Comparison of ENCODE assay signal across 14 cellular contexts in genomic region chr11:44219830-44220778, GRCh38.
DNase-seq lines count a peak whose midpoint lies in the region; ATAC-seq and TF ChIP-seq lines count a peak whose summit lies in the region.
"Had no signal": no experiment of that assay in that cellular context is flagged by ENCODE, and none has a peak within 500 bp of the region (broad histone marks: within the 10 kb centered on the region; RNA-seq: fewer than 3 reads in every experiment).

No MANE protein-coding gene starts in this region.

- H3K27ac Mint-ChIP-seq in H9 (peak overlapping the region in 2 of 3 experiments; percentile 25 to 51; a peak in 1 of 7 replicates), nephron progenitor cell (peak overlapping the region; percentile 66), glutamatergic neuron (ENCODE audit: unreplicated experiment) (no peak overlapping the region)

- no peaks in the 10 kb centered on the region for H3K4me1 ChIP-seq in H9 (ENCODE audit: insufficient read depth, low read length)

- H3K4me1 Mint-ChIP-seq in H9 (no peaks in the 10 kb centered on the region), nephron progenitor cell (peaks cover 50% of the 10 kb centered on the region), glutamatergic neuron (ENCODE audit: low read depth, unreplicated experiment) (peaks cover 8% of the 10 kb centered on the region)

- H2AK5ac ChIP-seq in H9 (ENCODE audit: insufficient read length, low read length): no peak overlapping the region

- H3K27me3 Mint-ChIP-seq in H9 (ENCODE audit: low read depth): no peaks in the 10 kb centered on the region
- H3K27me3 Mint-ChIP-seq in nephron progenitor cell (ENCODE audit: low read depth, poor library complexity): peaks cover 26% of the 10 kb centered on the region
- H3K27me3 Mint-ChIP-seq in glutamatergic neuron (ENCODE audit: unreplicated experiment): peaks cover 2% of the 10 kb centered on the region

- no peaks in the 10 kb centered on the region for H3K9me3 Mint-ChIP-seq in H9
- H3K9me3 Mint-ChIP-seq in nephron progenitor cell: peaks cover under 1% of the 10 kb centered on the region
- no peaks in the 10 kb centered on the region for H3K9me3 Mint-ChIP-seq in glutamatergic neuron (ENCODE audit: unreplicated experiment)

- no peak overlapping the region for H2BK5ac ChIP-seq in H9 (ENCODE audit: insufficient read length, low read length)

- no peak overlapping the region for H4K5ac ChIP-seq in H9 (ENCODE audit: insufficient read length, low read depth, low read length)

- DNase-seq in H9 (no peak), RWPE1 (ENCODE audit: low spot score) (peak; percentile 16), choroid plexus epithelial cell (ENCODE audit: low read depth) (peak; percentile 14), nephron progenitor cell (no peak), glutamatergic neuron (no peak)
- no peak for DNase-seq in stimulated activated CD4-positive, alpha-beta T cell treated with anti-CD3 and anti-CD28 coated beads, Interleukin-2, amount 100 ng/mL, for 48 hours
- no peak for DNase-seq in activated CD4-positive, alpha-beta T cell treated with anti-CD3 and anti-CD28 coated beads for 4 hours
- DNase-seq: C1 segment of cervical spinal cord, NCI-H1092, NCI-H2081 treated with DMSO at 0.1 percent for 48 hours, NCI-H345, NCI-H526 treated with DMSO at 0.1 percent for 48 hours, SHP77 treated with DMSO at 0.1 percent for 48 hours had no signal

- H3K23ac ChIP-seq in H9 (ENCODE audit: insufficient read length, low read depth, low read length): no peak overlapping the region

- TF ChIP-seq CTCF in H9 (conservative IDR thresholded peaks at IDR 0.05) (no peak), RWPE1 (conservative IDR thresholded peaks at IDR 0.05; ENCODE audit: low read depth) (no peak), choroid plexus epithelial cell (conservative IDR thresholded peaks at IDR 0.05; ENCODE audit: low read depth, low read length) (no peak), nephron progenitor cell (IDR thresholded peaks at IDR 0.05) (no peak), glutamatergic neuron (IDR thresholded peaks at IDR 0.05; ENCODE audit: partially characterized antibody, unreplicated experiment) (no peak)

- no peak overlapping the region for H2BK15ac ChIP-seq in H9 (ENCODE audit: low read depth, low read length)

- H2BK20ac ChIP-seq in H9 (ENCODE audit: low read depth, low read length, poor library complexity, severe bottlenecking): no peak overlapping the region

- H3K4me3 Mint-ChIP-seq in H9 (no peak overlapping the region), nephron progenitor cell (no peak overlapping the region), glutamatergic neuron (ENCODE audit: unreplicated experiment) (no peak overlapping the region)

- no peaks in the 10 kb centered on the region for H3K79me2 ChIP-seq in H9 (ENCODE audit: insufficient read depth, low read length)

- H4K91ac ChIP-seq in H9 (ENCODE audit: insufficient read length, low read depth, low read length): no peak overlapping the region

- no peaks in the 10 kb centered on the region for H3K36me3 Mint-ChIP-seq in H9 (ENCODE audit: insufficient read depth in 1 of 3, low read depth in 3 of 3)
- peaks cover 14% of the 10 kb centered on the region for H3K36me3 Mint-ChIP-seq in nephron progenitor cell (ENCODE audit: low read depth)
- H3K36me3 Mint-ChIP-seq in glutamatergic neuron (ENCODE audit: unreplicated experiment): no peaks in the 10 kb centered on the region

- no peak overlapping the region for H2AFZ ChIP-seq in H9 (ENCODE audit: low read length)

- CTCF ChIA-PET in RWPE1 (lab: Yijun Ruan, JAX): no interaction called here

- H4K8ac ChIP-seq in H9 (replicated peaks; ENCODE audit: insufficient read length, low read depth, low read length): no peak overlapping the region

- no peak overlapping the region for H3K4me3 ChIP-seq in choroid plexus epithelial cell (ENCODE audit: low read depth, low read length)

- no peaks in the 10 kb centered on the region for H3K9me3 ChIP-seq in H9 (ENCODE audit: control insufficient read depth, low read depth, low read length)

- H4K20me1 ChIP-seq in H9 (ENCODE audit: control insufficient read depth, insufficient read depth, insufficient read length): no peaks in the 10 kb centered on the region

- ATAC-seq in HG02852 (IDR thresholded peaks at IDR 0.05; ENCODE audit: unreplicated experiment): no peak

- WGBS in H9 (ENCODE audit: extremely low coverage, insufficient read length, low lambda C conversion rate): no CpG with 5 or more reads among the region's 4 CpGs

- no peaks in the 10 kb centered on the region for H3K23me2 ChIP-seq in H9 (ENCODE audit: insufficient read length, low read depth, low read length, poor library complexity, severe bottlenecking)

- no peak overlapping the region for H3K14ac ChIP-seq in H9 (ENCODE audit: insufficient read depth, low read length)

- H3K9ac ChIP-seq in H9 (ENCODE audit: extremely low read depth, insufficient read length, low read length): no peak overlapping the region

- H3K56ac ChIP-seq in H9 (ENCODE audit: insufficient read length, low read depth, low read length): no peak overlapping the region

- POLR2A ChIA-PET in RWPE1 (lab: Yijun Ruan, JAX; ENCODE audit: low non-redundant PET): no interaction called here

- H3K4me2 ChIP-seq in H9 (ENCODE audit: insufficient read depth, insufficient read length, low read length): no peak overlapping the region

- H2BK120ac ChIP-seq in H9 (ENCODE audit: low read depth, low read length, poor library complexity, severe bottlenecking): no peak overlapping the region

- no peak overlapping the region for H3T11ph ChIP-seq in H9 (ENCODE audit: low read length)

- no peak overlapping the region for H3K4ac ChIP-seq in H9 (ENCODE audit: low read depth, low read length)

- no peak overlapping the region for H3K27ac ChIP-seq in H9 (ENCODE audit: insufficient read length, low read depth, low read length)
- no peak overlapping the region for H3K27ac ChIP-seq in RWPE1

- no peaks in the 10 kb centered on the region for H3K79me1 ChIP-seq in H9 (ENCODE audit: insufficient read depth, low read depth, low read length, poor library complexity, severe bottlenecking)

- H3K18ac ChIP-seq in H9 (ENCODE audit: insufficient read length, low read depth, low read length): no peak overlapping the region

- H3K27me3 ChIP-seq in H9 (ENCODE audit: insufficient read depth, low read length): no peaks in the 10 kb centered on the region

- no peak overlapping the region for H2BK12ac ChIP-seq in H9 (ENCODE audit: insufficient read length, low read depth, low read length)

Comparison
In these comparisons a context has a peak if more than half of its experiments do, and no peak if none do; other contexts are left out.
1. DNase-seq: peak in RWPE1 (single experiment) and choroid plexus epithelial cell (single experiment); none in H9 (single experiment), nephron progenitor cell (single experiment), glutamatergic neuron (single experiment), stimulated activated CD4-positive, alpha-beta T cell treated with anti-CD3 and anti-CD28 coated beads, Interleukin-2, amount 100 ng/mL, for 48 hours (0 of 2) and activated CD4-positive, alpha-beta T cell treated with anti-CD3 and anti-CD28 coated beads for 4 hours (0 of 2).